ENCODE assay signal across 1 cellular context in the genomic region with DNA sequence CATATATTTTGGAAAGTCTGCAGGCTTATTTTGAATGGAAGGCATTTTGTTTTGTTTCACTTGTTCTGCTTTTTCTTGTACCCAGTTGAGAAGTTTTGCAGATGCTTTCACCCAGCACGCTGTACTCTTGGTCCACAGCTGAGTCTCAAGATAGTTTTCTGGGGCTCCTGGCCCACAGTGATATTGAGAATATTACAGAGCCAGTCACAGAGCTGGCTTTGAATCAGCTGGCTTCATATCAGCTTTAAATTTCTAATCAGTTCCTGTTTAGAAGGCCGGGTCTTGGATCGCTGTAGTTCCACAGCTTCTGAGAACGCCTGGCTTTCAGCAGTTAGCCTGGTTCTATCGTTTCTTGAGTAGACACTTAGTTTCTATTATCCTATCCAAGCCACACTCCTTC.
TF ChIP-seq lines count a peak whose summit lies in the region.

No MANE protein-coding gene starts in this region.

TF ChIP-seq in H1, 55 proteins besides CTCF, POLR2A, EP300 and RAD21:
- TF ChIP-seq ZNF274 (IDR thresholded peaks at IDR 0.05; ENCODE audit: borderline replicate concordance, extremely low read depth, low read length) (no peak), CBX8 (IDR thresholded peaks at IDR 0.05; ENCODE audit: borderline replicate concordance, low read depth, low read length) (no peak), NANOG (IDR thresholded peaks at IDR 0.05; ENCODE audit: insufficient read depth, low read depth, low read length, poor library complexity, severe bottlenecking) (no peak), MAFK (IDR thresholded peaks at IDR 0.05; ENCODE audit: low read depth, low read length) (no peak), RNF2 (IDR thresholded peaks at IDR 0.05; ENCODE audit: borderline replicate concordance, low read depth, low read length, missing control alignments, poor library complexity, severe bottlenecking) (no peak), SP4 (IDR thresholded peaks at IDR 0.05; ENCODE audit: low read length) (no peak)
- TF ChIP-seq, protein P1, sequence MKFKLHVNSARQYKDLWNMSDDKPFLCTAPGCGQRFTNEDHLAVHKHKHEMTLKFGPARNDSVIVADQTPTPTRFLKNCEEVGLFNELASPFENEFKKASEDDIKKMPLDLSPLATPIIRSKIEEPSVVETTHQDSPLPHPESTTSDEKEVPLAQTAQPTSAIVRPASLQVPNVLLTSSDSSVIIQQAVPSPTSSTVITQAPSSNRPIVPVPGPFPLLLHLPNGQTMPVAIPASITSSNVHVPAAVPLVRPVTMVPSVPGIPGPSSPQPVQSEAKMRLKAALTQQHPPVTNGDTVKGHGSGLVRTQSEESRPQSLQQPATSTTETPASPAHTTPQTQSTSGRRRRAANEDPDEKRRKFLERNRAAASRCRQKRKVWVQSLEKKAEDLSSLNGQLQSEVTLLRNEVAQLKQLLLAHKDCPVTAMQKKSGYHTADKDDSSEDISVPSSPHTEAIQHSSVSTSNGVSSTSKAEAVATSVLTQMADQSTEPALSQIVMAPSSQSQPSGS (IDR thresholded peaks at IDR 0.05; ENCODE audit: low read length) = no peak
